ENCODE assay signal across 28 cellular contexts in genomic region chr10:99374526-99374925, GRCh38. TPM values are rescaled to one million over a fixed set of nuclear protein-coding genes. Genes with fewer than 3 reads are reported as not detected.
DNase-seq lines count a peak whose midpoint lies in the region; ATAC-seq and TF ChIP-seq lines count a peak whose summit lies in the region.
"Had no signal": no experiment of that assay in that cellular context is flagged by ENCODE, and none has a peak within 500 bp of the region (broad histone marks: within the 10 kb centered on the region; RNA-seq: fewer than 3 reads in every experiment).

No MANE protein-coding gene starts in this region.

- H3K9me2 ChIP-seq in hepatocyte (replicated peaks; ENCODE audit: insufficient read depth), result no peaks in the 10 kb centered on the region

- no peaks in the 10 kb centered on the region for H3K36me3 ChIP-seq in hepatocyte (replicated peaks; ENCODE audit: insufficient read depth, low read depth)
- H3K36me3 ChIP-seq: esophagus muscularis mucosa, SJSA1, tibial artery had no signal

- ATAC-seq in SK-N-SH treated with all-trans-retinoic acid at 6 μM for 48 hours, result no peak
- ATAC-seq: natural killer cell treated with Interleukin-12 subunit alpha and Interleukin-12 subunit beta and Interleukin-15 and Interleukin-18, amount 100 ng/mL, for 72 hours; stimulated activated naive CD8-positive, alpha-beta T cell treated with anti-CD3 and anti-CD28 coated beads, Interleukin-15, amount 100 ng/mL, for 72 hours had no signal

- WGBS in hepatocyte (ENCODE audit: low lambda C conversion rate, missing lambda C conversion rate), result 79% methylated on average over 2 of the region's 2 CpGs

- no peaks in the 10 kb centered on the region for H3K9me3 ChIP-seq in hepatocyte (ENCODE audit: low read depth)
- H3K9me3 ChIP-seq: esophagus muscularis mucosa, SJSA1, tibial artery had no signal

- CTCF ChIA-PET in HEK293T (lab: Yijun Ruan, JAX), result interaction anchor here (0.6 kb wide), 1 partner anchor 415 kb away, joined by 3 read pairs; no protein-coding TSS in a partner anchor
- CTCF ChIA-PET in GM10248 (lab: Yijun Ruan, JAX), result interaction anchor here (5.2 kb wide), 1 partner anchor 17 kb away, joined by 29 read pairs; no protein-coding TSS in a partner anchor

- no peak overlapping the region for H3K4me3 ChIP-seq in hepatocyte
- H3K4me3 ChIP-seq: esophagus muscularis mucosa, SJSA1, tibial artery had no signal

- no peak overlapping the region for H2AFZ ChIP-seq in hepatocyte

- DNase-seq in DMS79 treated with DMSO at 0.1 percent for 48 hours (lab: John Stamatoyannopoulos, UW), result peak; percentile 43
- DNase-seq in DMS79 (lab: John Stamatoyannopoulos, UW), result no peak
- no peak for DNase-seq in HEK293T (ENCODE audit: extremely low spot score)
- DNase-seq in iris pigment epithelial cell (ENCODE audit: low read depth), result peak; percentile 36
- no peak for DNase-seq in amniotic stem cell (lab: John Stamatoyannopoulos, UW)
- no peak for DNase-seq in hepatocyte (ENCODE audit: low spot score)
- no peak for DNase-seq in GM10248 (ENCODE audit: extremely low spot score)
- DNase-seq: 8988T; activated CD4-positive, alpha-beta memory T cell treated with anti-CD3 and anti-CD28 coated beads for 36 hours; activated CD8-positive, alpha-beta memory T cell treated with anti-CD3 and anti-CD28 coated beads, Interleukin-2, amount 50 U/mL, for 4 hours; activated naive CD4-positive, alpha-beta T cell treated with anti-CD3 and anti-CD28 coated beads for 36 hours; caudate nucleus; CD4-positive, alpha-beta memory T cell; endodermal cell; NCI-H1694; NCI-H2171 treated with DMSO at 0.1 percent for 48 hours; NCI-H526; small intestine; stimulated activated CD4-positive, alpha-beta T cell treated with anti-CD3 and anti-CD28 coated beads, Interleukin-1b, Interleukin-23, amount 100 ng/mL, for 48 hours; stimulated activated CD8-positive, alpha-beta memory T cell treated with anti-CD3 and anti-CD28 coated beads, Interleukin-4, amount 100 ng/mL, for 48 hours; stimulated activated naive CD8-positive, alpha-beta T cell treated with anti-CD3 and anti-CD28 coated beads, Interleukin-15, amount 100 ng/mL, for 72 hours; T-helper 1 cell; tibial artery had no signal

- no peak overlapping the region for H3K27ac ChIP-seq in hepatocyte
- H3K27ac ChIP-seq: esophagus muscularis mucosa, HL-60, SJSA1, tibial artery had no signal

- no peaks in the 10 kb centered on the region for H3K79me2 ChIP-seq in hepatocyte

- no peaks in the 10 kb centered on the region for H3K4me1 ChIP-seq in hepatocyte (ENCODE audit: insufficient read depth)
- H3K4me1 ChIP-seq: tibial artery had no signal

- H4K20me1 ChIP-seq in hepatocyte (ENCODE audit: insufficient read depth, poor library complexity, severe bottlenecking), result no peaks in the 10 kb centered on the region

- TF ChIP-seq CTCF in hepatocyte (IDR thresholded peaks at IDR 0.05; ENCODE audit: poor library complexity), result no peak
- TF ChIP-seq CTCF in GM10248 (IDR thresholded peaks at IDR 0.05; ENCODE audit: control extremely low read depth, extremely low read depth, low read depth, missing control alignments), result no peak

- no peak overlapping the region for H3K4me2 ChIP-seq in hepatocyte

- POLR2A ChIA-PET in HEK293T (lab: Yijun Ruan, JAX), result no interaction called here
- POLR2A ChIA-PET in GM10248 (lab: Yijun Ruan, JAX), result no interaction called here

- peaks cover 4% of the 10 kb centered on the region for H3K27me3 ChIP-seq in hepatocyte
- H3K27me3 ChIP-seq: esophagus muscularis mucosa, SJSA1 had no signal

TF ChIP-seq in HEK293T, 16 proteins besides CTCF, POLR2A, EP300 and RAD21:
- no peak for TF ChIP-seq SP1 (IDR thresholded peaks at IDR 0.05)
- no peak for TF ChIP-seq HDGF (IDR thresholded peaks at IDR 0.05; ENCODE audit: borderline replicate concordance)
- TF ChIP-seq CTBP1 (IDR thresholded peaks at IDR 0.05; ENCODE audit: borderline replicate concordance), result no peak
- peak; percentile 17; the same call in 1 of the 2 replicates for TF ChIP-seq PKNOX1 (IDR thresholded peaks at IDR 0.05)
- no peak for TF ChIP-seq NFRKB (IDR thresholded peaks at IDR 0.05)

TF ChIP-seq in SK-N-SH treated with all-trans-retinoic acid at 6 μM for 48 hours, 23 proteins besides CTCF, POLR2A, EP300 and RAD21:
- TF ChIP-seq TCF4 (CRISPR knock-in tag; IDR thresholded peaks at IDR 0.05; ENCODE audit: borderline replicate concordance) (no peak), ISL1 (CRISPR knock-in tag; IDR thresholded peaks at IDR 0.05) (peak; percentile 94)

RNA-seq across cellular contexts. Expression of gene CNNM1, which starts 45.4 kb away (rescaled TPM):
- 3.8 and 4.8 TPM in 2 replicates for total RNA-seq in hepatocyte
- 2.2 and 2.5 TPM in 2 replicates for polyA plus RNA-seq in hepatocyte
- total RNA-seq: natural killer cell treated with Interleukin-12 subunit alpha and Interleukin-12 subunit beta and Interleukin-15 and Interleukin-18, amount 100 ng/mL, for 72 hours; SJSA1 had no signal

RNA-seq across cellular contexts. Expression of gene GOT1, which starts 55.9 kb away (rescaled TPM):
- 51.1 and 59.0 TPM in 2 replicates for total RNA-seq in hepatocyte
- polyA plus RNA-seq in hepatocyte, result 53.1 and 60.8 TPM in 2 replicates

Comparison
In these comparisons a context has a peak if more than half of its experiments do, and no peak if none do; other contexts are left out.
1. DNase-seq: peak in DMS79 treated with DMSO at 0.1 percent for 48 hours (single experiment) and iris pigment epithelial cell (single experiment); none in DMS79 (single experiment), HEK293T (single experiment), amniotic stem cell (single experiment), hepatocyte (single experiment) and GM10248 (single experiment).